ENCODE assay signal across 30 cellular contexts in genomic region chr5:106827061-106827460, GRCh38.
DNase-seq lines count a peak whose midpoint lies in the region; ATAC-seq and TF ChIP-seq lines count a peak whose summit lies in the region.
"Had no signal": no experiment of that assay in that cellular context is flagged by ENCODE, and none has a peak within 500 bp of the region (broad histone marks: within the 10 kb centered on the region; RNA-seq: fewer than 3 reads in every experiment).

No MANE protein-coding gene starts in this region.

- no peak overlapping the region for H4K8ac ChIP-seq in trophoblast cell (ENCODE audit: low read depth, low read length)

- H3K18ac ChIP-seq in trophoblast cell (ENCODE audit: low read length), result no peak overlapping the region

- DNase-seq in HCEC 1CT (peak; percentile 95), adipocyte (ENCODE audit: low read depth) (peak; percentile 76), fibroblast of gingiva (ENCODE audit: low read depth) (peak; percentile 1), trophoblast cell (peak; percentile 1 to 25), breast epithelium (ENCODE audit: low spot score in 2 of 2) (no peak), OCI-LY7 (ENCODE audit: low spot score) (no peak), NCI-H526 treated with DMSO at 0.1 percent for 48 hours (lab: John Stamatoyannopoulos, UW) (no peak)
- no peak for DNase-seq in activated CD8-positive, alpha-beta memory T cell treated with anti-CD3 and anti-CD28 coated beads, Interleukin-2, amount 10 ng/mL, durations not matched to agents 7 days and 5 days
- DNase-seq: activated CD8-positive, alpha-beta memory T cell treated with anti-CD3 and anti-CD28 coated beads, Interleukin-2, amount 50 U/mL, for 48 hours; body of pancreas; C1 segment of cervical spinal cord; DMS79 treated with DMSO at 0.1 percent for 48 hours; GOT3; heart left ventricle; Karpas-422; left colon; NCI-H1694 treated with DMSO at 0.1 percent for 48 hours; NCI-H748 treated with DMSO at 0.1 percent for 48 hours; nucleus accumbens; stimulated activated CD4-positive, alpha-beta T cell treated with anti-CD3 and anti-CD28 coated beads, Interleukin-4, amount 100 ng/mL, for 1 hour; stimulated activated naive B cell treated with anti-CD40 and anti-IgM and Interleukin-4, amounts not matched to agents 10 μg/mL and 1 μg/mL and 100 μg/mL, for 72 hours; T-helper 9 cell had no signal

- H2AFZ ChIP-seq in trophoblast cell (ENCODE audit: insufficient read depth, low read length, poor library complexity) (no peak overlapping the region), OCI-LY7 (ENCODE audit: low read length) (no peak overlapping the region)

- no peaks in the 10 kb centered on the region for H4K20me1 ChIP-seq in OCI-LY7 (ENCODE audit: insufficient read depth, low read length)

- no peak overlapping the region for H3K14ac ChIP-seq in trophoblast cell (ENCODE audit: low read length)

- H4K12ac ChIP-seq in trophoblast cell (ENCODE audit: low read depth, low read length), result no peak overlapping the region

- H3K36me3 Mint-ChIP-seq in activated CD8-positive, alpha-beta memory T cell treated with anti-CD3 and anti-CD28 coated beads, Interleukin-2, amount 10 ng/mL, durations not matched to agents 7 days and 5 days, result no peaks in the 10 kb centered on the region
- H3K36me3 Mint-ChIP-seq: activated naive CD8-positive, alpha-beta T cell; memory B cell; stimulated activated naive B cell treated with anti-CD40 and anti-IgM and Interleukin-4, amounts not matched to agents 10 μg/mL and 1 μg/mL and 100 μg/mL, for 72 hours; WTC11 had no signal

- H3K27me3 Mint-ChIP-seq in activated CD8-positive, alpha-beta memory T cell treated with anti-CD3 and anti-CD28 coated beads, Interleukin-2, amount 10 ng/mL, durations not matched to agents 7 days and 5 days, result no peaks in the 10 kb centered on the region
- H3K27me3 Mint-ChIP-seq: activated naive CD8-positive, alpha-beta T cell; activated T-helper 17 cell treated with anti-CD3 and anti-CD28 coated beads, Interleukin-2, amount 50 U/mL, for 72 hours; memory B cell; stimulated activated naive B cell treated with anti-CD40 and anti-IgM and Interleukin-4, amounts not matched to agents 10 μg/mL and 1 μg/mL and 100 μg/mL, for 72 hours had no signal

- no peak overlapping the region for H3K4ac ChIP-seq in trophoblast cell (ENCODE audit: low read depth, low read length)

- H3K4me1 ChIP-seq in adipocyte (ENCODE audit: control insufficient read depth, insufficient read depth, low read length), result peaks cover 17% of the 10 kb centered on the region
- no peaks in the 10 kb centered on the region for H3K4me1 ChIP-seq in trophoblast cell (ENCODE audit: control insufficient read depth in 1 of 2, insufficient read depth in 2 of 2, low read length in 2 of 2)
- H3K4me1 ChIP-seq in breast epithelium, result no peaks in the 10 kb centered on the region
- no peaks in the 10 kb centered on the region for H3K4me1 ChIP-seq in OCI-LY7 (ENCODE audit: insufficient read depth, low read length, poor library complexity, severe bottlenecking)
- H3K4me1 ChIP-seq: body of pancreas, heart left ventricle had no signal

- H3K4me2 ChIP-seq in trophoblast cell (ENCODE audit: low read length) (no peak overlapping the region), OCI-LY7 (ENCODE audit: low read length) (no peak overlapping the region)

- no peak overlapping the region for H3K27ac Mint-ChIP-seq in activated CD8-positive, alpha-beta memory T cell treated with anti-CD3 and anti-CD28 coated beads, Interleukin-2, amount 10 ng/mL, durations not matched to agents 7 days and 5 days
- H3K27ac Mint-ChIP-seq: activated naive CD8-positive, alpha-beta T cell; activated T-helper 17 cell treated with anti-CD3 and anti-CD28 coated beads, Interleukin-2, amount 50 U/mL, for 72 hours; memory B cell; stimulated activated naive B cell treated with anti-CD40 and anti-IgM and Interleukin-4, amounts not matched to agents 10 μg/mL and 1 μg/mL and 100 μg/mL, for 72 hours; WTC11 had no signal

- TF ChIP-seq CTCF in breast epithelium (IDR thresholded peaks at IDR 0.05), result no peak
- TF ChIP-seq CTCF in OCI-LY7 (conservative IDR thresholded peaks at IDR 0.05; ENCODE audit: low read length), result no peak

- H3K9me2 ChIP-seq in OCI-LY7 (ENCODE audit: insufficient read depth, low read length), result no peaks in the 10 kb centered on the region

- no peak overlapping the region for H2BK12ac ChIP-seq in trophoblast cell (ENCODE audit: low read length)

- WGBS in trophoblast cell (ENCODE audit: extremely low coverage, insufficient coverage, insufficient read length), result no CpG with 5 or more reads among the region's 1 CpG

- TF ChIP-seq POLR2A in breast epithelium (IDR thresholded peaks at IDR 0.05), result no peak

- H3K4me3 ChIP-seq in adipocyte (ENCODE audit: low read length) (no peak overlapping the region), trophoblast cell (ENCODE audit: low read depth, low read length) (no peak overlapping the region), breast epithelium (no peak overlapping the region), OCI-LY7 (ENCODE audit: low read depth, low read length, poor library complexity, severe bottlenecking) (no peak overlapping the region)
- H3K4me3 ChIP-seq: body of pancreas, coronary artery, GM12878, heart left ventricle, thoracic aorta had no signal

- H2AK5ac ChIP-seq in trophoblast cell (ENCODE audit: low read length), result no peak overlapping the region

- H4K91ac ChIP-seq in trophoblast cell (ENCODE audit: low read depth, low read length), result no peak overlapping the region

- H3K27me3 ChIP-seq in adipocyte (replicated peaks; ENCODE audit: control insufficient read depth, insufficient read depth, low read length), result no peaks in the 10 kb centered on the region
- H3K27me3 ChIP-seq in trophoblast cell (ENCODE audit: insufficient read depth, low read length), result no peaks in the 10 kb centered on the region
- no peaks in the 10 kb centered on the region for H3K27me3 ChIP-seq in breast epithelium
- H3K27me3 ChIP-seq: body of pancreas, heart left ventricle had no signal

- no peak overlapping the region for H3K23ac ChIP-seq in trophoblast cell (ENCODE audit: low read length)

- no peaks in the 10 kb centered on the region for H3K4me1 Mint-ChIP-seq in activated CD8-positive, alpha-beta memory T cell treated with anti-CD3 and anti-CD28 coated beads, Interleukin-2, amount 10 ng/mL, durations not matched to agents 7 days and 5 days
- H3K4me1 Mint-ChIP-seq: activated T-helper 17 cell treated with anti-CD3 and anti-CD28 coated beads, Interleukin-2, amount 50 U/mL, for 72 hours; memory B cell; stimulated activated naive B cell treated with anti-CD40 and anti-IgM and Interleukin-4, amounts not matched to agents 10 μg/mL and 1 μg/mL and 100 μg/mL, for 72 hours had no signal

- H3K36me3 ChIP-seq in adipocyte (ENCODE audit: control insufficient read depth, insufficient read depth, low read length, severe bottlenecking) (no peaks in the 10 kb centered on the region), trophoblast cell (ENCODE audit: control insufficient read depth in 1 of 2, insufficient read depth in 2 of 2, low read length in 2 of 2) (no peaks in the 10 kb centered on the region), breast epithelium (no peaks in the 10 kb centered on the region), OCI-LY7 (ENCODE audit: insufficient read depth, low read length) (no peaks in the 10 kb centered on the region)
- H3K36me3 ChIP-seq: heart left ventricle, thoracic aorta had no signal

- ATAC-seq in activated CD8-positive, alpha-beta memory T cell treated with anti-CD3 and anti-CD28 coated beads, Interleukin-2, amount 10 ng/mL, durations not matched to agents 7 days and 5 days, result no peak
- ATAC-seq: activated T-helper 17 cell treated with anti-CD3 and anti-CD28 coated beads, Interleukin-2, amount 50 U/mL, for 72 hours; body of pancreas; GM12878; heart left ventricle; left colon; Right ventricle myocardium inferior; stimulated activated naive B cell treated with anti-CD40 and anti-IgM and Interleukin-4, amounts not matched to agents 10 μg/mL and 1 μg/mL and 100 μg/mL, for 72 hours; WTC11 had no signal

- H2BK5ac ChIP-seq in trophoblast cell (ENCODE audit: low read depth, low read length, poor library complexity), result no peak overlapping the region

- intact Hi-C loops in breast epithelium (cut with DNase I; ENCODE audit: low total_unique reads), result no loop called here
- intact Hi-C loops in OCI-LY7 (cut with micrococcal nuclease; ENCODE audit: unreplicated experiment), result no loop called here

- no peak overlapping the region for H3K9ac ChIP-seq in adipocyte (ENCODE audit: low read length)
- H3K9ac ChIP-seq in trophoblast cell (ENCODE audit: low read length), result no peak overlapping the region

- BruUV-seq in OCI-LY7 (replicated peaks; lab: Mats Ljungman, UMichigan), result no TSS peak

- H3K9me3 Mint-ChIP-seq in activated CD8-positive, alpha-beta memory T cell treated with anti-CD3 and anti-CD28 coated beads, Interleukin-2, amount 10 ng/mL, durations not matched to agents 7 days and 5 days (ENCODE audit: low read depth), result peaks cover 2% of the 10 kb centered on the region
- H3K9me3 Mint-ChIP-seq: memory B cell; stimulated activated naive B cell treated with anti-CD40 and anti-IgM and Interleukin-4, amounts not matched to agents 10 μg/mL and 1 μg/mL and 100 μg/mL, for 72 hours; WTC11 had no signal

- CTCF ChIA-PET in OCI-LY7 (lab: Charles Lee; ENCODE audit: unreplicated experiment), result no interaction called here
- CTCF ChIA-PET in activated CD8-positive, alpha-beta memory T cell treated with anti-CD3 and anti-CD28 coated beads, Interleukin-2, amount 10 ng/mL, durations not matched to agents 7 days and 5 days (lab: Charles Lee), result no interaction called here

- no peak overlapping the region for H2BK120ac ChIP-seq in trophoblast cell (ENCODE audit: insufficient read depth, low read length, poor library complexity)

- POLR2A ChIA-PET in OCI-LY7 (lab: Charles Lee), result no interaction called here

- H3K27ac ChIP-seq in trophoblast cell (ENCODE audit: low read depth, low read length) (no peak overlapping the region), breast epithelium (no peak overlapping the region), OCI-LY7 (ENCODE audit: low read depth, low read length, poor library complexity, severe bottlenecking) (no peak overlapping the region)
- H3K27ac ChIP-seq: body of pancreas, coronary artery, heart left ventricle, thoracic aorta had no signal

- H3K9me3 ChIP-seq in adipocyte (ENCODE audit: control insufficient read depth, low read length) (no peaks in the 10 kb centered on the region), trophoblast cell (ENCODE audit: insufficient read depth, low read depth, low read length) (no peaks in the 10 kb centered on the region), breast epithelium (no peaks in the 10 kb centered on the region), OCI-LY7 (ENCODE audit: low read length) (no peaks in the 10 kb centered on the region)
- H3K9me3 ChIP-seq: body of pancreas, heart left ventricle, thoracic aorta had no signal

- no peak overlapping the region for H3K4me3 Mint-ChIP-seq in activated CD8-positive, alpha-beta memory T cell treated with anti-CD3 and anti-CD28 coated beads, Interleukin-2, amount 10 ng/mL, durations not matched to agents 7 days and 5 days
- H3K4me3 Mint-ChIP-seq: activated naive CD8-positive, alpha-beta T cell; activated T-helper 17 cell treated with anti-CD3 and anti-CD28 coated beads, Interleukin-2, amount 50 U/mL, for 72 hours; memory B cell; stimulated activated naive B cell treated with anti-CD40 and anti-IgM and Interleukin-4, amounts not matched to agents 10 μg/mL and 1 μg/mL and 100 μg/mL, for 72 hours; WTC11 had no signal

- H3K79me2 ChIP-seq in trophoblast cell (ENCODE audit: control insufficient read depth, insufficient read depth, low read length, poor library complexity), result no peaks in the 10 kb centered on the region
- H3K79me2 ChIP-seq in OCI-LY7 (ENCODE audit: insufficient read depth, low read depth, low read length), result no peaks in the 10 kb centered on the region

- no peaks in the 10 kb centered on the region for H3K79me1 ChIP-seq in trophoblast cell (ENCODE audit: low read length)

Comparison
In these comparisons a context has a peak if more than half of its experiments do, and no peak if none do; other contexts are left out.
1. DNase-seq: peak in HCEC 1CT (single experiment), adipocyte (single experiment), fibroblast of gingiva (single experiment) and trophoblast cell (2 of 2); none in breast epithelium (0 of 2), OCI-LY7 (single experiment), activated CD8-positive, alpha-beta memory T cell treated with anti-CD3 and anti-CD28 coated beads, Interleukin-2, amount 10 ng/mL, durations not matched to agents 7 days and 5 days (single experiment) and NCI-H526 treated with DMSO at 0.1 percent for 48 hours (single experiment).